1 cellular context compared by ENCODE assay signal in genomic region chr1:5959087-5959486, GRCh38.
TF ChIP-seq lines count a peak whose summit lies in the region.

No MANE protein-coding gene starts in this region.

TF ChIP-seq in H1, 55 proteins besides CTCF, POLR2A, EP300 and RAD21:
- no peak for TF ChIP-seq USF2 (IDR thresholded peaks at IDR 0.05; ENCODE audit: low read length)
- TF ChIP-seq SAP30 (IDR thresholded peaks at IDR 0.05; ENCODE audit: insufficient read depth, insufficient replicate concordance, low read length), result no peak
- TF ChIP-seq RNF2 (IDR thresholded peaks at IDR 0.05; ENCODE audit: borderline replicate concordance, low read depth, low read length, missing control alignments, poor library complexity, severe bottlenecking), result no peak
- no peak for TF ChIP-seq EGR1 (IDR thresholded peaks at IDR 0.05; ENCODE audit: borderline replicate concordance, low read depth, low read length)
- no peak for TF ChIP-seq GTF2F1 (IDR thresholded peaks at IDR 0.05; ENCODE audit: borderline replicate concordance, low read depth, low read length)
- no peak for TF ChIP-seq CEBPB (IDR thresholded peaks at IDR 0.05; ENCODE audit: low read depth, low read length)
- TF ChIP-seq SIN3A (conservative IDR thresholded peaks at IDR 0.05 in 1 of 2, IDR thresholded peaks at IDR 0.05 in 1 of 2; ENCODE audit: low read depth in 1 of 2, low read length in 2 of 2), result no peak
- TF ChIP-seq RBBP5 (IDR thresholded peaks at IDR 0.05; ENCODE audit: borderline replicate concordance, low read depth, low read length), result no peak
- no peak for TF ChIP-seq TAF7 (optimal IDR thresholded peaks at IDR 0.05; ENCODE audit: borderline replicate concordance, low read depth, low read length)
- no peak for TF ChIP-seq HDAC6 (IDR thresholded peaks at IDR 0.05; ENCODE audit: low read depth, low read length)
- TF ChIP-seq EZH2 (IDR thresholded peaks at IDR 0.05; ENCODE audit: low read depth, low read length, severe bottlenecking), result no peak
- no peak for TF ChIP-seq CHD2 (IDR thresholded peaks at IDR 0.05; ENCODE audit: low read length)
- TF ChIP-seq SIRT6 (IDR thresholded peaks at IDR 0.05; ENCODE audit: low read length), result no peak
- TF ChIP-seq NRF1 (IDR thresholded peaks at IDR 0.05; ENCODE audit: low read depth, low read length), result no peak
- TF ChIP-seq BRCA1 (IDR thresholded peaks at IDR 0.05; ENCODE audit: low read depth, low read length), result no peak
- TF ChIP-seq SP1 (IDR thresholded peaks at IDR 0.05; ENCODE audit: low read depth, low read length), result no peak
- no peak for TF ChIP-seq MAFK (IDR thresholded peaks at IDR 0.05; ENCODE audit: low read depth, low read length)
TF ChIP-seq in H1: peak in this region for 0.
